In the genomic region with DNA sequence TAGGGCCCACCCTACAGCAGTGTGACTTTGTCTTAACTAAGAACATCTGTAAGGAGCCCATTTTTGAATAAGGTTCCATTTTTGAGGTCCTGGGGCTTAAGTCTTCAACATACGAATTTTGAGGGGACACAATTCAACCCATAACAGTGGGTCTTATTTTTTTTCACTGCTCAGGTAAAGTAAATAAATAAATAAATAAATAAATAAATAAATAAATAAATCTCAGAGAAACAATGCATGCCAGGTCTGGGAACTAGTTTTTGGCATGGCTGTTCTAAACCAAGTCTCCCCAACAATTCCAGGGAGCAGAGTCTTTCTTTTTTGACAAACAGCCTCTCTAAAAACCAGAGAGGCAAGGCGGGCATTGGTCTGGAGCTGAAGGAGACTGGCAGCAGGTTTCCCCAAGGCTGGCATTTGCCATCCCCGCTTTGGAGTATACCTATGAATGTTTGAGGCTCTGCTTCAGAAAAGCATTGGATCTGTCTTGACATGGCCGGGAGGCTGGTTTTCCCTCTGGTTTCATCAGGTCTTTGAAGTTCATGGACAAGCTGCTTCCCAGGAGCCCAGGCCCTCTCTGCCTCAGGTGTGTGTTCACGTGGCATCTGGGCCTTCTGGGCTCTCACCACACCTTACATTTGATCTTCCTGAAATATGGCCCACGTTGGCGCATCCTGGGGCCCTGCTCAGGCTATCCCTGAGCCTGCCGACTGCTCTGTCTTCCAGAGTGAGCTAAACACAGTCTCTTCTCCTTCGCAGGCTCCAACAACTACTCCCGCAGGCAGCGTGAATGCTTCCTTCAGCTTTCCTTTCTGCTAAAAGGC, we compare ENCODE assay signal across 20 cellular contexts.
DNase-seq lines count a peak whose midpoint lies in the region; ATAC-seq and TF ChIP-seq lines count a peak whose summit lies in the region.
"Had no signal": no experiment of that assay in that cellular context is flagged by ENCODE, and none has a peak within 500 bp of the region (broad histone marks: within the 10 kb centered on the region; RNA-seq: fewer than 3 reads in every experiment).

No MANE protein-coding gene starts in this region.

- H3K36me3 ChIP-seq in HEK293 (ENCODE audit: control insufficient read depth in 2 of 2, insufficient read depth in 1 of 2, low read length in 2 of 2) (no peaks in the 10 kb centered on the region), mesendoderm (ENCODE audit: control insufficient read depth, insufficient read depth, low read length) (no peaks in the 10 kb centered on the region), vagina (no peaks in the 10 kb centered on the region)
- no peaks in the 10 kb centered on the region for H3K36me3 ChIP-seq in CD8-positive, alpha-beta T cell (ENCODE audit: insufficient read depth, low read length)
- H3K36me3 ChIP-seq: BLaER1 treated with 17β-estradiol and CSF1 and Interleukin-3, amounts not matched to agents 10 nM and 100 nM had no signal

- H3K79me1 ChIP-seq in mesendoderm (ENCODE audit: low read length) = no peaks in the 10 kb centered on the region

- H2BK120ac ChIP-seq in mesendoderm (ENCODE audit: low read depth, low read length) = no peak overlapping the region

- in situ Hi-C loops in G401 (cut with HindIII; ENCODE audit: low sequenced_read_pairs) = no loop called here

- no peak overlapping the region for H3K18ac ChIP-seq in mesendoderm (ENCODE audit: low read length)

- no CpG with 5 or more reads among the region's 11 CpGs for WGBS in mesendoderm (ENCODE audit: extremely low coverage, insufficient coverage, low lambda C conversion rate)

- H3K79me2 ChIP-seq in mesendoderm (ENCODE audit: control insufficient read depth, insufficient read depth, low read length) = no peaks in the 10 kb centered on the region

- DNase-seq in mesendoderm (no peak), osteocyte (ENCODE audit: extremely low spot score, unreplicated experiment) (peak; percentile 51), vagina (ENCODE audit: extremely low spot score in 2 of 2) (peak; percentile 52 to 55), G401 (ENCODE audit: low spot score) (no peak), C1 segment of cervical spinal cord (lab: John Stamatoyannopoulos, UW) (no peak)
- DNase-seq in CD8-positive, alpha-beta T cell = no peak
- no peak for DNase-seq in activated T-cell treated with anti-CD3 and anti-CD28 coated beads, Interleukin-2, amount 50 U/mL, for 72 hours
- DNase-seq: 8988T; AML-193; Caco-2; Calu3; CD4-positive, alpha-beta memory T cell; CD4-positive, CD25-positive, alpha-beta regulatory T cell; DMS79 treated with DMSO at 0.1 percent for 48 hours; GDM1 had no signal

- no peak overlapping the region for H3K4me2 ChIP-seq in mesendoderm (ENCODE audit: low read length)
- H3K4me2 ChIP-seq: BLaER1 treated with 17β-estradiol and CSF1 and Interleukin-3, amounts not matched to agents 10 nM and 100 nM had no signal

- no peak for ATAC-seq in CD8-positive, alpha-beta T cell
- ATAC-seq in activated T-cell treated with anti-CD3 and anti-CD28 coated beads, Interleukin-2, amount 50 U/mL, for 72 hours (replicated peaks in 1 of 2) = no peak
- ATAC-seq: GM12878 had no signal

- H3K4me3 ChIP-seq in HEK293 (ENCODE audit: low read depth, low read length) (no peak overlapping the region), mesendoderm (ENCODE audit: low read length) (no peak overlapping the region), vagina (no peak overlapping the region)
- no peak overlapping the region for H3K4me3 ChIP-seq in CD8-positive, alpha-beta T cell (ENCODE audit: low read depth, low read length)
- H3K4me3 ChIP-seq: BLaER1 treated with 17β-estradiol and CSF1 and Interleukin-3, amounts not matched to agents 10 nM and 100 nM; GM12878 had no signal

- H3K4me1 Mint-ChIP-seq in osteocyte (ENCODE audit: unreplicated experiment) = no peaks in the 10 kb centered on the region
- H3K4me1 Mint-ChIP-seq in CD8-positive, alpha-beta T cell (ENCODE audit: low read depth) = peaks cover 2% of the 10 kb centered on the region
- no peaks in the 10 kb centered on the region for H3K4me1 Mint-ChIP-seq in activated T-cell treated with anti-CD3 and anti-CD28 coated beads, Interleukin-2, amount 50 U/mL, for 72 hours (ENCODE audit: low read depth)
- H3K4me1 Mint-ChIP-seq: B cell; CD14-positive monocyte; CD4-positive, alpha-beta memory T cell; CD4-positive, CD25-positive, alpha-beta regulatory T cell had no signal

- no peak overlapping the region for H2BK15ac ChIP-seq in mesendoderm (replicated peaks; ENCODE audit: low read depth)

- POLR2A ChIA-PET in HEK293 (lab: Yijun Ruan, JAX) = no interaction called here
- POLR2A ChIA-PET in CD8-positive, alpha-beta T cell (lab: Charles Lee) = no interaction called here

- no peak overlapping the region for H3K9ac ChIP-seq in mesendoderm (ENCODE audit: low read length)
- H3K9ac ChIP-seq: BLaER1 treated with 17β-estradiol and CSF1 and Interleukin-3, amounts not matched to agents 10 nM and 100 nM had no signal

- intact Hi-C loops in vagina (cut with DNase I) = no loop called here
- intact Hi-C loops in CD8-positive, alpha-beta T cell (cut with DNase I, micrococcal nuclease) = no loop called here

- H3K9me3 ChIP-seq in HEK293 (ENCODE audit: control insufficient read depth, insufficient read depth, low read depth, low read length) (no peaks in the 10 kb centered on the region), vagina (no peaks in the 10 kb centered on the region)
- H3K9me3 ChIP-seq in CD8-positive, alpha-beta T cell (ENCODE audit: low read length) = no peaks in the 10 kb centered on the region
- H3K9me3 ChIP-seq: Caco-2 had no signal

- H3K27ac Mint-ChIP-seq in osteocyte (ENCODE audit: unreplicated experiment) = no peak overlapping the region
- H3K27ac Mint-ChIP-seq in CD8-positive, alpha-beta T cell = no peak overlapping the region
- no peak overlapping the region for H3K27ac Mint-ChIP-seq in activated T-cell treated with anti-CD3 and anti-CD28 coated beads, Interleukin-2, amount 50 U/mL, for 72 hours
- H3K27ac Mint-ChIP-seq: B cell, CD14-positive monocyte had no signal

- H3K4me3 Mint-ChIP-seq in osteocyte (ENCODE audit: unreplicated experiment) = no peak overlapping the region
- no peak overlapping the region for H3K4me3 Mint-ChIP-seq in CD8-positive, alpha-beta T cell
- H3K4me3 Mint-ChIP-seq in activated T-cell treated with anti-CD3 and anti-CD28 coated beads, Interleukin-2, amount 50 U/mL, for 72 hours = no peak overlapping the region
- H3K4me3 Mint-ChIP-seq: B cell; CD14-positive monocyte; CD4-positive, alpha-beta memory T cell; CD4-positive, CD25-positive, alpha-beta regulatory T cell had no signal

- H3K27me3 Mint-ChIP-seq in osteocyte (ENCODE audit: unreplicated experiment) = no peaks in the 10 kb centered on the region
- H3K27me3 Mint-ChIP-seq in CD8-positive, alpha-beta T cell (ENCODE audit: low read depth) = peaks cover 4% of the 10 kb centered on the region
- no peaks in the 10 kb centered on the region for H3K27me3 Mint-ChIP-seq in activated T-cell treated with anti-CD3 and anti-CD28 coated beads, Interleukin-2, amount 50 U/mL, for 72 hours (ENCODE audit: low read depth)
- H3K27me3 Mint-ChIP-seq: B cell had no signal

- no peak overlapping the region for H2BK5ac ChIP-seq in mesendoderm (ENCODE audit: low read length)

- TF ChIP-seq CTCF in HEK293 (tag by site-specific recombination; IDR thresholded peaks at IDR 0.05) (no peak), osteocyte (IDR thresholded peaks at IDR 0.05) (no peak), vagina (IDR thresholded peaks at IDR 0.05) (no peak)
- TF ChIP-seq CTCF in CD8-positive, alpha-beta T cell (IDR thresholded peaks at IDR 0.05) = no peak

- TF ChIP-seq POLR2A in vagina (IDR thresholded peaks at IDR 0.05) = no peak

- peaks cover 14% of the 10 kb centered on the region for H3K9me3 Mint-ChIP-seq in osteocyte (ENCODE audit: unreplicated experiment)
- H3K9me3 Mint-ChIP-seq in CD8-positive, alpha-beta T cell = no peaks in the 10 kb centered on the region
- H3K9me3 Mint-ChIP-seq in activated T-cell treated with anti-CD3 and anti-CD28 coated beads, Interleukin-2, amount 50 U/mL, for 72 hours = peaks cover 0 to 5% of the 10 kb centered on the region in 2 donors

- H3K4ac ChIP-seq in mesendoderm (ENCODE audit: low read depth, low read length) = no peak overlapping the region

- H4K5ac ChIP-seq in mesendoderm (ENCODE audit: low read length) = no peak overlapping the region

- H2AK5ac ChIP-seq in mesendoderm (ENCODE audit: low read length) = no peak overlapping the region

- H3K36me3 Mint-ChIP-seq in osteocyte (ENCODE audit: unreplicated experiment) = no peaks in the 10 kb centered on the region
- H3K36me3 Mint-ChIP-seq in CD8-positive, alpha-beta T cell = no peaks in the 10 kb centered on the region
- H3K36me3 Mint-ChIP-seq in activated T-cell treated with anti-CD3 and anti-CD28 coated beads, Interleukin-2, amount 50 U/mL, for 72 hours (ENCODE audit: insufficient read depth in 2 of 2) = no peaks in the 10 kb centered on the region
- H3K36me3 Mint-ChIP-seq: CD14-positive monocyte; CD4-positive, alpha-beta memory T cell; CD4-positive, CD25-positive, alpha-beta regulatory T cell had no signal

- H3K27me3 ChIP-seq in mesendoderm (ENCODE audit: insufficient read depth, low read length, poor library complexity) (no peaks in the 10 kb centered on the region), vagina (no peaks in the 10 kb centered on the region)
- H3K27me3 ChIP-seq in CD8-positive, alpha-beta T cell (ENCODE audit: insufficient read depth, low read length) = no peaks in the 10 kb centered on the region

- no peak overlapping the region for H3K23ac ChIP-seq in mesendoderm (ENCODE audit: low read length)

- no peaks in the 10 kb centered on the region for H3K4me1 ChIP-seq in HEK293 (ENCODE audit: control insufficient read depth, insufficient read depth, low read length)
- peaks cover 7% of the 10 kb centered on the region for H3K4me1 ChIP-seq in mesendoderm (ENCODE audit: control insufficient read depth, low read depth, low read length)
- no peaks in the 10 kb centered on the region for H3K4me1 ChIP-seq in vagina
- H3K4me1 ChIP-seq in CD8-positive, alpha-beta T cell (ENCODE audit: insufficient read depth, low read length) = no peaks in the 10 kb centered on the region
- H3K4me1 ChIP-seq: BLaER1 treated with 17β-estradiol and CSF1 and Interleukin-3, amounts not matched to agents 10 nM and 100 nM; Caco-2 had no signal

- H3K27ac ChIP-seq in HEK293 (ENCODE audit: extremely low read depth, low read depth, low read length) = no peak overlapping the region
- peak overlapping the region; percentile 8 for H3K27ac ChIP-seq in mesendoderm (ENCODE audit: low read depth, low read length)
- no peak overlapping the region for H3K27ac ChIP-seq in vagina
- H3K27ac ChIP-seq in CD8-positive, alpha-beta T cell (ENCODE audit: low read depth, low read length) = no peak overlapping the region
- H3K27ac ChIP-seq: BLaER1 treated with 17β-estradiol and CSF1 and Interleukin-3, amounts not matched to agents 10 nM and 100 nM had no signal

- CTCF ChIA-PET in HEK293 (lab: Yijun Ruan, JAX) = no interaction called here
- CTCF ChIA-PET in CD8-positive, alpha-beta T cell (lab: Charles Lee) = no interaction called here

- no peak overlapping the region for H4K8ac ChIP-seq in mesendoderm (ENCODE audit: low read depth, low read length)

- no peak overlapping the region for H3K56ac ChIP-seq in mesendoderm (ENCODE audit: low read length)

TF ChIP-seq in HEK293, 187 proteins besides CTCF, POLR2A, EP300 and RAD21 (continues in another document):
- peak; percentile 57 for TF ChIP-seq ZNF426 (tag by site-specific recombination; IDR thresholded peaks at IDR 0.05)
- TF ChIP-seq ZNF555 (tag by site-specific recombination; conservative IDR thresholded peaks at IDR 0.05) = peak; percentile 54
- TF ChIP-seq SP7 (tag by site-specific recombination; IDR thresholded peaks at IDR 0.05) = no peak

Comparison
In these comparisons a context has a peak if more than half of its experiments do, and no peak if none do; other contexts are left out.
1. DNase-seq: peak in osteocyte (single experiment) and vagina (2 of 2); none in mesendoderm (single experiment), G401 (single experiment), CD8-positive, alpha-beta T cell (0 of 7), activated T-cell treated with anti-CD3 and anti-CD28 coated beads, Interleukin-2, amount 50 U/mL, for 72 hours (0 of 2) and C1 segment of cervical spinal cord (0 of 14).